1 cellular context compared by ENCODE assay signal in genomic region chr9:20835364-20836286, GRCh38.
TF ChIP-seq lines count a peak whose summit lies in the region.

No MANE protein-coding gene starts in this region.

TF ChIP-seq in HepG2, 621 proteins besides CTCF, POLR2A, EP300 and RAD21 (continued from another document and continues in another):
- TF ChIP-seq ZGPAT (CRISPR knock-in tag; IDR thresholded peaks at IDR 0.05) (peak; percentile 68; the same call in 1 of the 2 replicates), PRDM10 (CRISPR knock-in tag; IDR thresholded peaks at IDR 0.05; ENCODE audit: low read depth) (no peak), NFE2L2 (IDR thresholded peaks at IDR 0.05; ENCODE audit: low read length) (no peak), ZNF574 (CRISPR knock-in tag; IDR thresholded peaks at IDR 0.05) (no peak; the same call in 1 of the 2 replicates), RXRB (CRISPR knock-in tag; IDR thresholded peaks at IDR 0.05; ENCODE audit: borderline replicate concordance) (peak; percentile 100), ZBTB38 (CRISPR knock-in tag; IDR thresholded peaks at IDR 0.05) (no peak), ZNF512 (CRISPR knock-in tag; IDR thresholded peaks at IDR 0.05) (no peak), FOXK2 (IDR thresholded peaks at IDR 0.05) (no peak), PRDM4 (CRISPR knock-in tag; IDR thresholded peaks at IDR 0.05; ENCODE audit: borderline replicate concordance) (no peak), ZNF687 (CRISPR knock-in tag; IDR thresholded peaks at IDR 0.05) (no peak), TIGD3 (CRISPR knock-in tag; IDR thresholded peaks at IDR 0.05; ENCODE audit: borderline replicate concordance) (no peak), ZNF414 (CRISPR knock-in tag; IDR thresholded peaks at IDR 0.05) (no peak), HINFP (CRISPR knock-in tag; IDR thresholded peaks at IDR 0.05; ENCODE audit: low read depth) (no peak), ZNF503 (CRISPR knock-in tag; IDR thresholded peaks at IDR 0.05) (peak; percentile 50), NFKB2 (CRISPR knock-in tag; IDR thresholded peaks at IDR 0.05; ENCODE audit: borderline replicate concordance) (no peak), ZMAT3 (CRISPR knock-in tag; conservative IDR thresholded peaks at IDR 0.05) (no peak)
